ENCODE assay signal across 1 cellular context in genomic region chr4:10120943-10121567, GRCh38.
TF ChIP-seq lines count a peak whose summit lies in the region.

No MANE protein-coding gene starts in this region.

TF ChIP-seq in HepG2, 621 proteins besides CTCF, POLR2A, EP300 and RAD21 (continued from another document and continues in another):
- TF ChIP-seq ZNF451 (CRISPR knock-in tag; IDR thresholded peaks at IDR 0.05) (no peak), NCOR1 (IDR thresholded peaks at IDR 0.05; ENCODE audit: borderline replicate concordance, low read length) (no peak), HOXA3 (CRISPR knock-in tag; IDR thresholded peaks at IDR 0.05) (peak; percentile 49; the same call in 1 of the 2 replicates), RXRA (CRISPR knock-in tag; IDR thresholded peaks at IDR 0.05) (no peak), ZBTB40 (IDR thresholded peaks at IDR 0.05) (no peak), ZBTB40 (CRISPR knock-in tag; IDR thresholded peaks at IDR 0.05) (peak; percentile 26; the same call in 1 of the 2 replicates), ZNF256 (CRISPR knock-in tag; conservative IDR thresholded peaks at IDR 0.05) (no peak), POLR2AphosphoS5 (IDR thresholded peaks at IDR 0.05; ENCODE audit: low read depth, low read length) (no peak), TOPORS (CRISPR knock-in tag; IDR thresholded peaks at IDR 0.05) (no peak), ZNF816 (CRISPR knock-in tag; IDR thresholded peaks at IDR 0.05; ENCODE audit: borderline replicate concordance) (no peak), SP4 (CRISPR knock-in tag; IDR thresholded peaks at IDR 0.05) (no peak), NONO (IDR thresholded peaks at IDR 0.05) (no peak), NONO (CRISPR knock-in tag; conservative IDR thresholded peaks at IDR 0.05) (peak; percentile 58), ZFP36L1 (CRISPR knock-in tag; IDR thresholded peaks at IDR 0.05) (no peak), CHD4 (IDR thresholded peaks at IDR 0.05; ENCODE audit: borderline replicate concordance, low read length) (no peak; the same call in 1 of the 2 replicates), NFE2 (CRISPR knock-in tag; IDR thresholded peaks at IDR 0.05) (no peak), U2AF1 (optimal IDR thresholded peaks at IDR 0.05; ENCODE audit: low read depth, low read length) (no peak), ZNF574 (CRISPR knock-in tag; IDR thresholded peaks at IDR 0.05) (0 out of 2 replicates have a peak, but pooled peaks have one; percentile 48), ZBTB20 (CRISPR knock-in tag; IDR thresholded peaks at IDR 0.05; ENCODE audit: borderline replicate concordance, low read depth) (0 out of 2 replicates have a peak, but pooled peaks have one; percentile 21), SMAD3 (CRISPR knock-in tag; IDR thresholded peaks at IDR 0.05) (no peak), ZBTB2 (CRISPR knock-in tag; IDR thresholded peaks at IDR 0.05; ENCODE audit: low read depth) (no peak), BRCA1 (CRISPR knock-in tag; IDR thresholded peaks at IDR 0.05) (no peak), NR1H2 (CRISPR knock-in tag; IDR thresholded peaks at IDR 0.05; ENCODE audit: borderline replicate concordance, low read depth) (no peak), ZNF253 (CRISPR knock-in tag; IDR thresholded peaks at IDR 0.05; ENCODE audit: borderline replicate concordance) (no peak), RORA (CRISPR knock-in tag; IDR thresholded peaks at IDR 0.05) (no peak), MIER2 (CRISPR knock-in tag; IDR thresholded peaks at IDR 0.05) (no peak), FOXJ3 (CRISPR knock-in tag; IDR thresholded peaks at IDR 0.05; ENCODE audit: borderline replicate concordance) (no peak), ZNF598 (CRISPR knock-in tag; IDR thresholded peaks at IDR 0.05; ENCODE audit: borderline replicate concordance) (no peak), ZNF652 (CRISPR knock-in tag; IDR thresholded peaks at IDR 0.05; ENCODE audit: borderline replicate concordance, low read depth) (peak; percentile 79; the same call in 1 of the 2 replicates), CREB1 (IDR thresholded peaks at IDR 0.05) (no peak), CREB1 (CRISPR knock-in tag; IDR thresholded peaks at IDR 0.05) (0 out of 2 replicates have a peak, but pooled peaks have one; percentile 8), ZFY (CRISPR knock-in tag; IDR thresholded peaks at IDR 0.05) (peak; percentile 48; the same call in 1 of the 2 replicates), BHLHE40 (IDR thresholded peaks at IDR 0.05; ENCODE audit: low read length) (peak; percentile 55; the same call in 1 of the 2 replicates), SALL1 (CRISPR knock-in tag; IDR thresholded peaks at IDR 0.05) (peak; percentile 43), NR2F2 (IDR thresholded peaks at IDR 0.05; ENCODE audit: borderline replicate concordance, low read depth) (no peak), BRD4 (CRISPR knock-in tag; IDR thresholded peaks at IDR 0.05) (no peak), HOXA9 (CRISPR knock-in tag; IDR thresholded peaks at IDR 0.05; ENCODE audit: borderline replicate concordance) (no peak), ZNF501 (CRISPR knock-in tag; IDR thresholded peaks at IDR 0.05) (0 out of 2 replicates have a peak, but pooled peaks have one; percentile 37), ZNF546 (CRISPR knock-in tag; conservative IDR thresholded peaks at IDR 0.05) (no peak)
- TF ChIP-seq, protein P1, sequence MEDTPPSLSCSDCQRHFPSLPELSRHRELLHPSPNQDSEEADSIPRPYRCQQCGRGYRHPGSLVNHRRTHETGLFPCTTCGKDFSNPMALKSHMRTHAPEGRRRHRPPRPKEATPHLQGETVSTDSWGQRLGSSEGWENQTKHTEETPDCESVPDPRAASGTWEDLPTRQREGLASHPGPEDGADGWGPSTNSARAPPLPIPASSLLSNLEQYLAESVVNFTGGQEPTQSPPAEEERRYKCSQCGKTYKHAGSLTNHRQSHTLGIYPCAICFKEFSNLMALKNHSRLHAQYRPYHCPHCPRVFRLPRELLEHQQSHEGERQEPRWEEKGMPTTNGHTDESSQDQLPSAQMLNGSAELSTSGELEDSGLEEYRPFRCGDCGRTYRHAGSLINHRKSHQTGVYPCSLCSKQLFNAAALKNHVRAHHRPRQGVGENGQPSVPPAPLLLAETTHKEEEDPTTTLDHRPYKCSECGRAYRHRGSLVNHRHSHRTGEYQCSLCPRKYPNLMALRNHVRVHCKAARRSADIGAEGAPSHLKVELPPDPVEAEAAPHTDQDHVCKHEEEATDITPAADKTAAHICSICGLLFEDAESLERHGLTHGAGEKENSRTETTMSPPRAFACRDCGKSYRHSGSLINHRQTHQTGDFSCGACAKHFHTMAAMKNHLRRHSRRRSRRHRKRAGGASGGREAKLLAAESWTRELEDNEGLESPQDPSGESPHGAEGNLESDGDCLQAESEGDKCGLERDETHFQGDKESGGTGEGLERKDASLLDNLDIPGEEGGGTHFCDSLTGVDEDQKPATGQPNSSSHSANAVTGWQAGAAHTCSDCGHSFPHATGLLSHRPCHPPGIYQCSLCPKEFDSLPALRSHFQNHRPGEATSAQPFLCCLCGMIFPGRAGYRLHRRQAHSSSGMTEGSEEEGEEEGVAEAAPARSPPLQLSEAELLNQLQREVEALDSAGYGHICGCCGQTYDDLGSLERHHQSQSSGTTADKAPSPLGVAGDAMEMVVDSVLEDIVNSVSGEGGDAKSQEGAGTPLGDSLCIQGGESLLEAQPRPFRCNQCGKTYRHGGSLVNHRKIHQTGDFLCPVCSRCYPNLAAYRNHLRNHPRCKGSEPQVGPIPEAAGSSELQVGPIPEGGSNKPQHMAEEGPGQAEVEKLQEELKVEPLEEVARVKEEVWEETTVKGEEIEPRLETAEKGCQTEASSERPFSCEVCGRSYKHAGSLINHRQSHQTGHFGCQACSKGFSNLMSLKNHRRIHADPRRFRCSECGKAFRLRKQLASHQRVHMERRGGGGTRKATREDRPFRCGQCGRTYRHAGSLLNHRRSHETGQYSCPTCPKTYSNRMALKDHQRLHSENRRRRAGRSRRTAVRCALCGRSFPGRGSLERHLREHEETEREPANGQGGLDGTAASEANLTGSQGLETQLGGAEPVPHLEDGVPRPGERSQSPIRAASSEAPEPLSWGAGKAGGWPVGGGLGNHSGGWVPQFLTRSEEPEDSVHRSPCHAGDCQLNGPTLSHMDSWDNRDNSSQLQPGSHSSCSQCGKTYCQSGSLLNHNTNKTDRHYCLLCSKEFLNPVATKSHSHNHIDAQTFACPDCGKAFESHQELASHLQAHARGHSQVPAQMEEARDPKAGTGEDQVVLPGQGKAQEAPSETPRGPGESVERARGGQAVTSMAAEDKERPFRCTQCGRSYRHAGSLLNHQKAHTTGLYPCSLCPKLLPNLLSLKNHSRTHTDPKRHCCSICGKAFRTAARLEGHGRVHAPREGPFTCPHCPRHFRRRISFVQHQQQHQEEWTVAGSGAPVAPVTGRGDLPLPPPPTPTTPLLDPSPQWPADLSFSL (CRISPR knock-in tag; IDR thresholded peaks at IDR 0.05): no peak
- TF ChIP-seq, protein P2, sequence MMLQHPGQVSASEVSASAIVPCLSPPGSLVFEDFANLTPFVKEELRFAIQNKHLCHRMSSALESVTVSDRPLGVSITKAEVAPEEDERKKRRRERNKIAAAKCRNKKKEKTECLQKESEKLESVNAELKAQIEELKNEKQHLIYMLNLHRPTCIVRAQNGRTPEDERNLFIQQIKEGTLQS (CRISPR knock-in tag; IDR thresholded peaks at IDR 0.05): no peak
- TF ChIP-seq, protein P3, sequence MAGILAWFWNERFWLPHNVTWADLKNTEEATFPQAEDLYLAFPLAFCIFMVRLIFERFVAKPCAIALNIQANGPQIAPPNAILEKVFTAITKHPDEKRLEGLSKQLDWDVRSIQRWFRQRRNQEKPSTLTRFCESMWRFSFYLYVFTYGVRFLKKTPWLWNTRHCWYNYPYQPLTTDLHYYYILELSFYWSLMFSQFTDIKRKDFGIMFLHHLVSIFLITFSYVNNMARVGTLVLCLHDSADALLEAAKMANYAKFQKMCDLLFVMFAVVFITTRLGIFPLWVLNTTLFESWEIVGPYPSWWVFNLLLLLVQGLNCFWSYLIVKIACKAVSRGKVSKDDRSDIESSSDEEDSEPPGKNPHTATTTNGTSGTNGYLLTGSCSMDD (CRISPR knock-in tag; IDR thresholded peaks at IDR 0.05): no peak
